In genomic region chr10:80110986-80111385, GRCh38 we compare ENCODE assay signal across 1 cellular context.
A peak's percentile ranks its signal among the peaks of the same experiment; 100 is the strongest.
TF ChIP-seq lines count a peak whose summit lies in the region.

No MANE protein-coding gene starts in this region.

TF ChIP-seq in HepG2, 621 proteins besides CTCF, POLR2A, EP300 and RAD21 (continued from another document and continues in another):
- TF ChIP-seq RERE (CRISPR knock-in tag; IDR thresholded peaks at IDR 0.05; ENCODE audit: low read depth) (0 out of 2 replicates have a peak, but pooled peaks have one; percentile 20), DRAP1 (CRISPR knock-in tag; IDR thresholded peaks at IDR 0.05) (no peak), RELA (CRISPR knock-in tag; IDR thresholded peaks at IDR 0.05) (no peak), NCOR1 (IDR thresholded peaks at IDR 0.05; ENCODE audit: borderline replicate concordance, low read length) (no peak), ZSCAN21 (CRISPR knock-in tag; IDR thresholded peaks at IDR 0.05; ENCODE audit: borderline replicate concordance) (no peak), ZNF451 (CRISPR knock-in tag; IDR thresholded peaks at IDR 0.05) (no peak), AHR (CRISPR knock-in tag; IDR thresholded peaks at IDR 0.05) (no peak), ZNF367 (CRISPR knock-in tag; IDR thresholded peaks at IDR 0.05; ENCODE audit: borderline replicate concordance) (no peak), ZNF780A (CRISPR knock-in tag; IDR thresholded peaks at IDR 0.05) (no peak), MTA3 (CRISPR knock-in tag; IDR thresholded peaks at IDR 0.05) (no peak), ZNF564 (CRISPR knock-in tag; IDR thresholded peaks at IDR 0.05) (no peak), SAP130 (CRISPR knock-in tag; IDR thresholded peaks at IDR 0.05; ENCODE audit: low read depth) (0 out of 2 replicates have a peak, but pooled peaks have one; percentile 23), AHDC1 (CRISPR knock-in tag; IDR thresholded peaks at IDR 0.05; ENCODE audit: borderline replicate concordance) (no peak), ZNF792 (CRISPR knock-in tag; IDR thresholded peaks at IDR 0.05) (no peak), FOXP4 (CRISPR knock-in tag; IDR thresholded peaks at IDR 0.05) (no peak; the same call in 1 of the 2 replicates), THAP9 (CRISPR knock-in tag; IDR thresholded peaks at IDR 0.05; ENCODE audit: borderline replicate concordance) (no peak), CAMTA2 (CRISPR knock-in tag; IDR thresholded peaks at IDR 0.05; ENCODE audit: borderline replicate concordance) (no peak), MNT (IDR thresholded peaks at IDR 0.05) (no peak), ZSCAN22 (CRISPR knock-in tag; IDR thresholded peaks at IDR 0.05) (no peak), ZNF33A (CRISPR knock-in tag; IDR thresholded peaks at IDR 0.05; ENCODE audit: borderline replicate concordance) (no peak), ZBTB14 (CRISPR knock-in tag; IDR thresholded peaks at IDR 0.05) (no peak), SALL1 (CRISPR knock-in tag; IDR thresholded peaks at IDR 0.05) (no peak), CEBPZ (IDR thresholded peaks at IDR 0.05; ENCODE audit: low read length) (no peak), KLF13 (CRISPR knock-in tag; IDR thresholded peaks at IDR 0.05) (no peak), ZNF724P (CRISPR knock-in tag; IDR thresholded peaks at IDR 0.05; ENCODE audit: borderline replicate concordance) (no peak), TOE1 (CRISPR knock-in tag; IDR thresholded peaks at IDR 0.05) (no peak), HNF4A (CRISPR knock-in tag; IDR thresholded peaks at IDR 0.05) (peak; percentile 56; the same call in 1 of the 2 replicates), FIP1L1 (IDR thresholded peaks at IDR 0.05; ENCODE audit: borderline replicate concordance, insufficient read depth, low read depth, low read length) (no peak)
